In the genomic region with DNA sequence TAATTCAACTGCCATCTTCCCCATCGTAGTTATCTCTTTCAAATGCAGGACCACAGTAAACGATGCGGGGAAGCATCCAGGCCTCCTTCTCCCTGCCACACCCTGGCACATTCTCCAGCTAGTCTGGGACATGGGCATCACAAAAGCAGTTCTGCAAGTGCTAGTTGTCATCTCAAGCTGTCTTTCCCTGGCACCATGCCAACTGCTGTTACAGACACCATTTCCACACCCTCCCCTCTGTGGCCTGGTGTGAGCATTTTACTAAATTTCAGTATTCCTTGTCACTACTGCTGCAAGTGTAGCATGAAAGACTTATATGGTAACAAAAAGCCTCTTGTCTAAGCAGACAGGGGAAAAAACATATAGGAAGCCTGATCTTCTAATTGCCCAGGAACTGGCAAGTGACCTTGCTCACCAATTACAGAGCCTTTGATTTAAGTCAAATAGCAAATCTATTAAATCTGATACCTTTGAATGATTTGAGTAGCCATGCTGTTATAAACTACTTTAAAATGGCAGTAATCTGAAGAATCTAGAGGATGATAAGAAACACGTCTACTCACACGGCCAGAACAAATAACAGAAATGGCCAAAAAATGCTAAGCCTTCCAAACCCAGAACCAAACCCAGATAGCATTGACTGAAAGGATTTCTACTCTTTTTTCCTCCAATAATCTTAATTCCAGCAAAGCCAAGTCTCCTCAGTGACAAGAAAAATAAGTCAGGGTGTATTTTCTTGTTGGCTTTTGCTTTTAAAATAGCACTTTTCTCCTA, we compare ENCODE assay signal across 1 cellular context.
TF ChIP-seq lines count a peak whose summit lies in the region.

No MANE protein-coding gene starts in this region.

TF ChIP-seq in HEK293, 187 proteins besides CTCF, POLR2A, EP300 and RAD21 (continued from another document):
- TF ChIP-seq ZNF248 (tag by site-specific recombination; IDR thresholded peaks at IDR 0.05) (no peak), ZNF266 (tag by site-specific recombination; IDR thresholded peaks at IDR 0.05; ENCODE audit: low read depth) (no peak), ZNF600 (tag by site-specific recombination; IDR thresholded peaks at IDR 0.05) (0 out of 2 replicates have a peak, but pooled peaks have one; percentile 46), ZNF677 (tag by site-specific recombination; IDR thresholded peaks at IDR 0.05) (0 out of 2 replicates have a peak, but pooled peaks have one; percentile 43), HOXC10 (CRISPR knock-in tag; IDR thresholded peaks at IDR 0.05) (no peak), ZFP3 (tag by site-specific recombination; IDR thresholded peaks at IDR 0.05; ENCODE audit: low read depth) (no peak), ZFHX2 (tag by site-specific recombination; conservative IDR thresholded peaks at IDR 0.05) (no peak), ZNF843 (tag by site-specific recombination; IDR thresholded peaks at IDR 0.05) (no peak), ZNF830 (tag by site-specific recombination; IDR thresholded peaks at IDR 0.05; ENCODE audit: low read depth) (peak; percentile 79), ZNF473 (tag by site-specific recombination; IDR thresholded peaks at IDR 0.05) (0 out of 2 replicates have a peak, but pooled peaks have one; percentile 63), ZNF561 (tag by site-specific recombination; IDR thresholded peaks at IDR 0.05; ENCODE audit: borderline replicate concordance) (peak; percentile 94), ZNF510 (tag by site-specific recombination; IDR thresholded peaks at IDR 0.05; ENCODE audit: insufficient replicate concordance) (peak; percentile 13), ZNF221 (tag by site-specific recombination; IDR thresholded peaks at IDR 0.05; ENCODE audit: borderline replicate concordance) (no peak), ZNF214 (tag by site-specific recombination; IDR thresholded peaks at IDR 0.05; ENCODE audit: borderline replicate concordance) (peak; percentile 67; the same call in 1 of the 2 replicates), ZNF19 (tag by site-specific recombination; IDR thresholded peaks at IDR 0.05; ENCODE audit: low read depth) (no peak), ZNF341 (tag by site-specific recombination; IDR thresholded peaks at IDR 0.05; ENCODE audit: low read depth) (peak; percentile 94), ZEB2 (tag by site-specific recombination; IDR thresholded peaks at IDR 0.05) (no peak)
- TF ChIP-seq, protein P1, sequence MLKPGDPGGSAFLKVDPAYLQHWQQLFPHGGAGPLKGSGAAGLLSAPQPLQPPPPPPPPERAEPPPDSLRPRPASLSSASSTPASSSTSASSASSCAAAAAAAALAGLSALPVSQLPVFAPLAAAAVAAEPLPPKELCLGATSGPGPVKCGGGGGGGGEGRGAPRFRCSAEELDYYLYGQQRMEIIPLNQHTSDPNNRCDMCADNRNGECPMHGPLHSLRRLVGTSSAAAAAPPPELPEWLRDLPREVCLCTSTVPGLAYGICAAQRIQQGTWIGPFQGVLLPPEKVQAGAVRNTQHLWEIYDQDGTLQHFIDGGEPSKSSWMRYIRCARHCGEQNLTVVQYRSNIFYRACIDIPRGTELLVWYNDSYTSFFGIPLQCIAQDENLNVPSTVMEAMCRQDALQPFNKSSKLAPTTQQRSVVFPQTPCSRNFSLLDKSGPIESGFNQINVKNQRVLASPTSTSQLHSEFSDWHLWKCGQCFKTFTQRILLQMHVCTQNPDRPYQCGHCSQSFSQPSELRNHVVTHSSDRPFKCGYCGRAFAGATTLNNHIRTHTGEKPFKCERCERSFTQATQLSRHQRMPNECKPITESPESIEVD (tag by site-specific recombination; IDR thresholded peaks at IDR 0.05), result peak; percentile 36; the same call in 1 of the 2 replicates
- TF ChIP-seq, protein P2, sequence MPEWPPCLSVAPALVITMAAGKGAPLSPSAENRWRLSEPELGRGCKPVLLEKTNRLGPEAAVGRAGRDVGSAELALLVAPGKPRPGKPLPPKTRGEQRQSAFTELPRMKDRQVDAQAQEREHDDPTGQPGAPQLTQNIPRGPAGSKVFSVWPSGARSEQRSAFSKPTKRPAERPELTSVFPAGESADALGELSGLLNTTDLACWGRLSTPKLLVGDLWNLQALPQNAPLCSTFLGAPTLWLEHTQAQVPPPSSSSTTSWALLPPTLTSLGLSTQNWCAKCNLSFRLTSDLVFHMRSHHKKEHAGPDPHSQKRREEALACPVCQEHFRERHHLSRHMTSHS (tag by site-specific recombination; IDR thresholded peaks at IDR 0.05), result no peak
- TF ChIP-seq, protein P3, sequence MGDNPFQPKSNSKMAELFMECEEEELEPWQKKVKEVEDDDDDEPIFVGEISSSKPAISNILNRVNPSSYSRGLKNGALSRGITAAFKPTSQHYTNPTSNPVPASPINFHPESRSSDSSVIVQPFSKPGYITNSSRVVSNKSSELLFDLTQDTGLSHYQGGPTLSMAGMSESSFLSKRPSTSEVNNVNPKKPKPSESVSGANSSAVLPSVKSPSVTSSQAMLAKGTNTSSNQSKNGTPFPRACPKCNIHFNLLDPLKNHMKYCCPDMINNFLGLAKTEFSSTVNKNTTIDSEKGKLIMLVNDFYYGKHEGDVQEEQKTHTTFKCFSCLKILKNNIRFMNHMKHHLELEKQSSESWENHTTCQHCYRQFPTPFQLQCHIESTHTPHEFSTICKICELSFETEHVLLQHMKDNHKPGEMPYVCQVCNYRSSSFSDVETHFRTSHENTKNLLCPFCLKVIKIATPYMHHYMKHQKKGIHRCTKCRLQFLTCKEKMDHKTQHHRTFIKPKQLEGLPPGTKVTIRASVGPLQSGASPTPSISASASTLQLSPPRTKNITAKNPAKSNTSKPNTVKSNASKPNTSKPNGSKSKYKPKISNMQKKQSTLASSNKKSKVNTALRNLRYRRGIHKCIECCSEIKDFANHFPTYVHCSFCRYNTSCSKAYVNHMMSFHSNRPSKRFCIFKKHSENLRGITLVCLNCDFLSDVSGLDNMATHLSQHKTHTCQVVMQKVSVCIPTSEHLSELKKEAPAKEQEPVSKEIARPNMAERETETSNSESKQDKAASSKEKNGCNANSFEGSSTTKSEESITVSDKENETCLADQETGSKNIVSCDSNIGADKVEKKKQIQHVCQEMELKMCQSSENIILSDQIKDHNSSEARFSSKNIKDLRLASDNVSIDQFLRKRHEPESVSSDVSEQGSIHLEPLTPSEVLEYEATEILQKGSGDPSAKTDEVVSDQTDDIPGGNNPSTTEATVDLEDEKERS (tag by site-specific recombination; IDR thresholded peaks at IDR 0.05), result no peak
- TF ChIP-seq, protein P4, sequence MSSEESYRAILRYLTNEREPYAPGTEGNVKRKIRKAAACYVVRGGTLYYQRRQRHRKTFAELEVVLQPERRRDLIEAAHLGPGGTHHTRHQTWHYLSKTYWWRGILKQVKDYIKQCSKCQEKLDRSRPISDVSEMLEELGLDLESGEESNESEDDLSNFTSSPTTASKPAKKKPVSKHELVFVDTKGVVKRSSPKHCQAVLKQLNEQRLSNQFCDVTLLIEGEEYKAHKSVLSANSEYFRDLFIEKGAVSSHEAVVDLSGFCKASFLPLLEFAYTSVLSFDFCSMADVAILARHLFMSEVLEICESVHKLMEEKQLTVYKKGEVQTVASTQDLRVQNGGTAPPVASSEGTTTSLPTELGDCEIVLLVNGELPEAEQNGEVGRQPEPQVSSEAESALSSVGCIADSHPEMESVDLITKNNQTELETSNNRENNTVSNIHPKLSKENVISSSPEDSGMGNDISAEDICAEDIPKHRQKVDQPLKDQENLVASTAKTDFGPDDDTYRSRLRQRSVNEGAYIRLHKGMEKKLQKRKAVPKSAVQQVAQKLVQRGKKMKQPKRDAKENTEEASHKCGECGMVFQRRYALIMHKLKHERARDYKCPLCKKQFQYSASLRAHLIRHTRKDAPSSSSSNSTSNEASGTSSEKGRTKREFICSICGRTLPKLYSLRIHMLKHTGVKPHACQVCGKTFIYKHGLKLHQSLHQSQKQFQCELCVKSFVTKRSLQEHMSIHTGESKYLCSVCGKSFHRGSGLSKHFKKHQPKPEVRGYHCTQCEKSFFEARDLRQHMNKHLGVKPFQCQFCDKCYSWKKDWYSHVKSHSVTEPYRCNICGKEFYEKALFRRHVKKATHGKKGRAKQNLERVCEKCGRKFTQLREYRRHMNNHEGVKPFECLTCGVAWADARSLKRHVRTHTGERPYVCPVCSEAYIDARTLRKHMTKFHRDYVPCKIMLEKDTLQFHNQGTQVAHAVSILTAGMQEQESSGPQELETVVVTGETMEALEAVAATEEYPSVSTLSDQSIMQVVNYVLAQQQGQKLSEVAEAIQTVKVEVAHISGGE (tag by site-specific recombination; conservative IDR thresholded peaks at IDR 0.05; ENCODE audit: low read depth), result no peak
- TF ChIP-seq, protein P5, sequence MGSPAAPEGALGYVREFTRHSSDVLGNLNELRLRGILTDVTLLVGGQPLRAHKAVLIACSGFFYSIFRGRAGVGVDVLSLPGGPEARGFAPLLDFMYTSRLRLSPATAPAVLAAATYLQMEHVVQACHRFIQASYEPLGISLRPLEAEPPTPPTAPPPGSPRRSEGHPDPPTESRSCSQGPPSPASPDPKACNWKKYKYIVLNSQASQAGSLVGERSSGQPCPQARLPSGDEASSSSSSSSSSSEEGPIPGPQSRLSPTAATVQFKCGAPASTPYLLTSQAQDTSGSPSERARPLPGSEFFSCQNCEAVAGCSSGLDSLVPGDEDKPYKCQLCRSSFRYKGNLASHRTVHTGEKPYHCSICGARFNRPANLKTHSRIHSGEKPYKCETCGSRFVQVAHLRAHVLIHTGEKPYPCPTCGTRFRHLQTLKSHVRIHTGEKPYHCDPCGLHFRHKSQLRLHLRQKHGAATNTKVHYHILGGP (tag by site-specific recombination; IDR thresholded peaks at IDR 0.05), result peak; percentile 59; the same call in 1 of the 2 replicates
